16 cellular contexts compared by ENCODE assay signal in genomic region chr10:114432704-114433103, GRCh38.
"Had no signal": no experiment of that assay in that cellular context is flagged by ENCODE, and none has a peak within 500 bp of the region (broad histone marks: within the 10 kb centered on the region; RNA-seq: fewer than 3 reads in every experiment).

No MANE protein-coding gene starts in this region.

- H3K27me3 Mint-ChIP-seq: activated CD4-positive, alpha-beta memory T cell treated with anti-CD3 and anti-CD28 coated beads for 36 hours; effector memory CD8-positive, alpha-beta T cell; type B pancreatic cell had no signal

- H3K27me3 ChIP-seq: body of pancreas, esophagus squamous epithelium, testis had no signal

- DNase-seq: activated CD4-positive, alpha-beta memory T cell treated with anti-CD3 and anti-CD28 coated beads for 36 hours; activated CD4-positive, CD25-positive, alpha-beta regulatory T cell treated with anti-CD3 and anti-CD28 coated beads, Interleukin-2, amount 50 U/mL, for 72 hours; activated effector memory CD4-positive, alpha-beta T cell treated with anti-CD3 and anti-CD28 coated beads, Interleukin-2, amount 50 U/mL, for 16 hours; activated T-cell treated with anti-CD3 and anti-CD28 coated beads, Interleukin-2, amount 50 U/mL, for 48 hours; body of pancreas; effector memory CD8-positive, alpha-beta T cell; esophagus squamous epithelium; foreskin fibroblast; stimulated activated CD4-positive, alpha-beta T cell treated with anti-CD3 and anti-CD28 coated beads, Interleukin-4, amount 100 ng/mL, for 1 hour; testis had no signal

- ATAC-seq: activated naive CD4-positive, alpha-beta T cell treated with anti-CD3 and anti-CD28 coated beads, Interleukin-2, amount 50 U/mL, for 72 hours; body of pancreas; effector memory CD8-positive, alpha-beta T cell; sciatic nerve had no signal

- H3K4me1 Mint-ChIP-seq: nephron had no signal

- H3K9me3 Mint-ChIP-seq: activated CD4-positive, alpha-beta memory T cell treated with anti-CD3 and anti-CD28 coated beads for 36 hours; activated naive CD4-positive, alpha-beta T cell treated with anti-CD3 and anti-CD28 coated beads, Interleukin-2, amount 50 U/mL, for 72 hours; effector memory CD8-positive, alpha-beta T cell; nephron; T-helper 1 cell treated with Interleukin-12 subunit alpha and Interleukin-12 subunit beta and Interleukin-4 antibody, amounts not matched to agents 30 μg/mL and 1 μg/mL, for 36 hours; type B pancreatic cell had no signal

- H3K9me3 ChIP-seq: body of pancreas, esophagus squamous epithelium, testis had no signal

- H3K4me3 Mint-ChIP-seq: activated CD4-positive, alpha-beta memory T cell treated with anti-CD3 and anti-CD28 coated beads for 36 hours; effector memory CD8-positive, alpha-beta T cell; nephron; T-helper 1 cell treated with Interleukin-12 subunit alpha and Interleukin-12 subunit beta and Interleukin-4 antibody, amounts not matched to agents 30 μg/mL and 1 μg/mL, for 36 hours; type B pancreatic cell had no signal

- H3K27ac Mint-ChIP-seq: activated CD4-positive, alpha-beta memory T cell treated with anti-CD3 and anti-CD28 coated beads for 36 hours; nephron; T-helper 1 cell treated with Interleukin-12 subunit alpha and Interleukin-12 subunit beta and Interleukin-4 antibody, amounts not matched to agents 30 μg/mL and 1 μg/mL, for 36 hours; type B pancreatic cell had no signal

- H3K27ac ChIP-seq: esophagus squamous epithelium, testis had no signal

- H3K4me3 ChIP-seq: body of pancreas, esophagus squamous epithelium, smooth muscle cell, testis had no signal

- H3K4me1 ChIP-seq: esophagus squamous epithelium, testis had no signal
